In genomic region chr7:130994378-130995115, GRCh38 we compare ENCODE assay signal across 10 cellular contexts.
DNase-seq lines count a peak whose midpoint lies in the region; ATAC-seq, FAIRE-seq and TF ChIP-seq lines count a peak whose summit lies in the region.
"Had no signal": no experiment of that assay in that cellular context is flagged by ENCODE, and none has a peak within 500 bp of the region (broad histone marks: within the 10 kb centered on the region; RNA-seq: fewer than 3 reads in every experiment).

No MANE protein-coding gene starts in this region.

- H3K36me3 ChIP-seq in OCI-LY1 (ENCODE audit: insufficient read depth, low read length) (peaks cover 40% of the 10 kb centered on the region; the same call in 1 of the 2 replicates), GM12878 (ENCODE audit: control insufficient read depth in 2 of 2, insufficient read depth in 2 of 2, low read length in 1 of 2) (no peaks in the 10 kb centered on the region; a peak in 2 of 4 replicates), right lobe of liver (no peaks in the 10 kb centered on the region), subcutaneous abdominal adipose tissue (ENCODE audit: control insufficient read depth in 5 of 5, insufficient read depth in 5 of 5, low read length in 5 of 5) (peaks cover 0 to 3% (median 3%) of the 10 kb centered on the region in 5 donors)

- SMC1A ChIA-PET in GM12878 (lab: Charles Lee; ENCODE audit: uncharacterized antibody, unreplicated experiment): interaction anchor here (0.5 to 4.7 kb wide), 18 partner anchors 9 to 98 kb away, joined by 3 to 49 read pairs (median 4); no protein-coding TSS in a partner anchor

- no peak for FAIRE-seq in GM12878 (lab: Jason Lieb, UNC)
- FAIRE-seq: colon, GM18507 had no signal

- no peaks in the 10 kb centered on the region for H4K20me1 ChIP-seq in OCI-LY1 (ENCODE audit: insufficient read depth, low read length)
- H4K20me1 ChIP-seq in GM12878 (ENCODE audit: control insufficient read depth, insufficient read depth): no peaks in the 10 kb centered on the region

- H3K9me3 ChIP-seq in OCI-LY1 (ENCODE audit: low read length) (no peaks in the 10 kb centered on the region), GM12878 (replicated peaks; ENCODE audit: control insufficient read depth, insufficient read depth, low read length) (no peaks in the 10 kb centered on the region), right lobe of liver (no peaks in the 10 kb centered on the region), subcutaneous abdominal adipose tissue (ENCODE audit: control insufficient read depth in 5 of 5, low read length in 5 of 5) (no peaks in the 10 kb centered on the region)

- peak; percentile 48 for ATAC-seq in GM12878
- ATAC-seq in right lobe of liver: peak; percentile 70 to 85 (median 74)

- RAD21 ChIA-PET in GM12878 (lab: Charles Lee; ENCODE audit: unreplicated experiment): interaction anchor here (0.7 to 3.4 kb wide), 13 partner anchors 9 to 97 kb away, joined by 3 to 35 read pairs (median 5); no protein-coding TSS in a partner anchor

- in situ Hi-C loops in GM12878 (cut with MboI): no loop called here

- no peak for DNase-seq in GM12878 (ENCODE audit: low read depth, low spot score)
- peak; percentile 59 to 70 (median 69) for DNase-seq in right lobe of liver
- DNase-seq in inferior parietal cortex (ENCODE audit: extremely low spot score): no peak
- no peak for DNase-seq in kidney tubule cell (ENCODE audit: low spot score)
- no peak for DNase-seq in CD14-positive monocyte (ENCODE audit: low spot score)
- DNase-seq: SHP77 had no signal

- H3K9me3 Mint-ChIP-seq in CD14-positive monocyte: no peaks in the 10 kb centered on the region

- TF ChIP-seq CTCF in OCI-LY1 (IDR thresholded peaks at IDR 0.05; ENCODE audit: low read length) (no peak), GM12878 (IDR thresholded peaks at IDR 0.05 in 2 of 3, conservative IDR thresholded peaks at IDR 0.05 in 1 of 3; ENCODE audit: control insufficient read depth in 2 of 3, extremely low read depth in 1 of 3, insufficient read depth in 1 of 3, low read depth in 3 of 3, low read length in 3 of 3) (no peak), right lobe of liver (IDR thresholded peaks at IDR 0.05) (no peak), CD14-positive monocyte (IDR thresholded peaks at IDR 0.05) (no peak)

- H3K4me3 ChIP-seq in OCI-LY1 (ENCODE audit: low read depth, low read length, poor library complexity, severe bottlenecking) (no peak overlapping the region), GM12878 (0 out of 2 replicates have a peak overlapping the region, but pooled peaks have one; percentile 15), right lobe of liver (no peak overlapping the region), subcutaneous abdominal adipose tissue (ENCODE audit: low read depth in 1 of 5, low read length in 5 of 5) (no peak overlapping the region)

- POLR2A ChIA-PET in GM12878 (lab: Charles Lee): interaction anchor here (0.6 to 2.5 kb wide), 6 partner anchors 12 to 112 kb away, joined by 4 to 10 read pairs (median 5); no protein-coding TSS in a partner anchor

- BruUV-seq in GM12878 (replicated peaks; lab: Mats Ljungman, UMichigan): no TSS peak

- no peaks in the 10 kb centered on the region for H3F3A ChIP-seq in OCI-LY1 (ENCODE audit: insufficient read depth, low read length)

- TF ChIP-seq POLR2A in GM12878 (IDR thresholded peaks at IDR 0.05; ENCODE audit: low read depth, low read length) (no peak), right lobe of liver (IDR thresholded peaks at IDR 0.05) (no peak)

- H3K27me3 Mint-ChIP-seq in CD14-positive monocyte (ENCODE audit: low read depth in 3 of 3): peaks cover 0 to 2% (median 0%) of the 10 kb centered on the region in 3 donors

- TF ChIP-seq RAD21 in GM12878 (IDR thresholded peaks at IDR 0.05; ENCODE audit: insufficient read depth, low read depth, low read length): no peak

- H2AFZ ChIP-seq in OCI-LY1 (ENCODE audit: low read length) (no peak overlapping the region), GM12878 (ENCODE audit: control insufficient read depth, low read depth, low read length) (peak overlapping the region; percentile 30; the same call in 1 of the 2 replicates)

- H3K4me2 ChIP-seq in OCI-LY1 (ENCODE audit: low read length) (peak overlapping the region; percentile 17), GM12878 (ENCODE audit: control insufficient read depth, insufficient read depth) (peak overlapping the region; percentile 54)

- WGBS in GM12878 (ENCODE audit: insufficient coverage, insufficient replicate concordance, low lambda C conversion rate, missing lambda C conversion rate): 78% methylated on average over 13 of the region's 13 CpGs
- WGBS in right lobe of liver (ENCODE audit: insufficient coverage, low coverage, low lambda C conversion rate, missing lambda C conversion rate): 12% methylated on average over 13 of the region's 13 CpGs

- H3K9ac ChIP-seq in OCI-LY1 (ENCODE audit: low read length) (peak overlapping the region; percentile 3; the same call in 1 of the 2 replicates), GM12878 (ENCODE audit: control insufficient read depth, insufficient read depth, low read length) (no peak overlapping the region), subcutaneous abdominal adipose tissue (ENCODE audit: low read length in 5 of 5) (peak overlapping the region in 3 of 5 donors; percentile 22 to 44 (median 26))

- peaks cover 66% of the 10 kb centered on the region for H3K4me1 ChIP-seq in OCI-LY1 (ENCODE audit: insufficient read depth, low read length, severe bottlenecking)
- H3K4me1 ChIP-seq in GM12878 (ENCODE audit: control insufficient read depth, insufficient read depth, low read length): peaks cover 18% of the 10 kb centered on the region
- H3K4me1 ChIP-seq in right lobe of liver: peaks cover 0 to 51% (median 24%) of the 10 kb centered on the region in 4 donors
- peaks cover 5 to 52% (median 44%) of the 10 kb centered on the region in 5 donors for H3K4me1 ChIP-seq in subcutaneous abdominal adipose tissue (ENCODE audit: control insufficient read depth in 5 of 5, insufficient read depth in 5 of 5, low read length in 5 of 5)

- peak overlapping the region; percentile 43 for H3K27ac ChIP-seq in OCI-LY1 (ENCODE audit: low read depth, low read length, poor library complexity, severe bottlenecking)
- H3K27ac ChIP-seq in GM12878 (ENCODE audit: control insufficient read depth, insufficient read depth): peak overlapping the region; percentile 30
- H3K27ac ChIP-seq in right lobe of liver: peak overlapping the region; percentile 73 to 90 (median 83)
- H3K27ac ChIP-seq in subcutaneous abdominal adipose tissue (ENCODE audit: low read depth, low read length): peak overlapping the region; percentile 72

- CTCF ChIA-PET in GM12878 (lab: Yijun Ruan, JAX): interaction anchor here (0.9 to 8.1 kb wide), 12 partner anchors 10 to 463 kb away, joined by 3 to 91 read pairs (median 10); no protein-coding TSS in a partner anchor

- H3K79me2 ChIP-seq in OCI-LY1 (ENCODE audit: insufficient read depth, low read length) (peaks cover 68% of the 10 kb centered on the region), GM12878 (ENCODE audit: control insufficient read depth, insufficient read depth, low read length) (peaks cover 2% of the 10 kb centered on the region)

- H3K27ac Mint-ChIP-seq in CD14-positive monocyte: peak overlapping the region in 1 of 7 donors; percentile 63

- H3K4me1 Mint-ChIP-seq in CD14-positive monocyte: peaks cover 14% of the 10 kb centered on the region

- no peaks in the 10 kb centered on the region for H3K27me3 ChIP-seq in OCI-LY1 (ENCODE audit: insufficient read depth, low read length)
- H3K27me3 ChIP-seq in GM12878 (replicated peaks in 1 of 2; ENCODE audit: control insufficient read depth in 2 of 2, insufficient read depth in 2 of 2, low read length in 1 of 2): no peaks in the 10 kb centered on the region
- no peaks in the 10 kb centered on the region for H3K27me3 ChIP-seq in right lobe of liver
- no peaks in the 10 kb centered on the region for H3K27me3 ChIP-seq in subcutaneous abdominal adipose tissue (ENCODE audit: control insufficient read depth in 5 of 5, insufficient read depth in 4 of 5, low read length in 5 of 5)

- H3K9me2 ChIP-seq in OCI-LY1 (ENCODE audit: low read depth, low read length): no peaks in the 10 kb centered on the region

- H3K36me3 Mint-ChIP-seq in CD14-positive monocyte: peaks cover 11 to 18% of the 10 kb centered on the region in 2 donors

- intact Hi-C loops in GM12878 (cut with micrococcal nuclease; ENCODE audit: unreplicated experiment): loop anchor here (1.0 kb wide), 1 partner anchor 37 kb away; no protein-coding TSS in a partner anchor
- intact Hi-C loops in right lobe of liver (cut with DNase I): loop anchor here in 1 of 2 donors (10.0 kb wide), 1 partner anchor 50 kb away; no protein-coding TSS in a partner anchor
- intact Hi-C loops in CD14-positive monocyte (cut with micrococcal nuclease): no loop called here

- no peak overlapping the region for H3K4me3 Mint-ChIP-seq in CD14-positive monocyte

- TF ChIP-seq EP300 in GM12878 (IDR thresholded peaks at IDR 0.05; ENCODE audit: borderline replicate concordance in 1 of 2, control insufficient read depth in 1 of 2, low read depth in 2 of 2, low read length in 2 of 2): no peak

TF ChIP-seq in GM12878, 131 proteins besides CTCF, POLR2A, EP300 and RAD21 (continues in another document):
- TF ChIP-seq HDAC2 (IDR thresholded peaks at IDR 0.05) (no peak), DPF2 (IDR thresholded peaks at IDR 0.05) (no peak), ETV6 (conservative IDR thresholded peaks at IDR 0.05 in 1 of 2, IDR thresholded peaks at IDR 0.05 in 1 of 2; ENCODE audit: borderline replicate concordance in 1 of 2, low read depth in 1 of 2) (no peak), STAT3 (IDR thresholded peaks at IDR 0.05; ENCODE audit: low read depth, low read length) (no peak), ZZZ3 (IDR thresholded peaks at IDR 0.05; ENCODE audit: control insufficient read depth, insufficient read length, low read depth) (no peak), BCL11A (IDR thresholded peaks at IDR 0.05; ENCODE audit: low read depth, low read length) (no peak), SUPT20H (IDR thresholded peaks at IDR 0.05; ENCODE audit: borderline replicate concordance, control insufficient read depth, low read depth, low read length) (no peak)

Comparison
In these comparisons a context has a peak if more than half of its experiments do, and no peak if none do; other contexts are left out.
1. H3K27ac ChIP-seq: peak in every context shown above with its lines; median percentile 83 in right lobe of liver; 72 in subcutaneous abdominal adipose tissue; 43 in OCI-LY1; 30 in GM12878.
2. DNase-seq: peak in right lobe of liver (3 of 3); none in GM12878 (single experiment), inferior parietal cortex (single experiment), kidney tubule cell (single experiment) and CD14-positive monocyte (single experiment).